Comparison of ENCODE assay signal across 8 cellular contexts in genomic region chr10:80535671-80536360, GRCh38. TPM values are rescaled to one million over a fixed set of nuclear protein-coding genes. Genes with fewer than 3 reads are reported as not detected.
A peak's percentile ranks its signal among the peaks of the same experiment; 100 is the strongest.
DNase-seq lines count a peak whose midpoint lies in the region; ATAC-seq and TF ChIP-seq lines count a peak whose summit lies in the region.

No MANE protein-coding gene starts in this region.

- no peaks in the 10 kb centered on the region for H3K79me1 ChIP-seq in mesenchymal stem cell (replicated peaks; ENCODE audit: low read length, poor library complexity, severe bottlenecking)

- no peaks in the 10 kb centered on the region for H3K9me3 ChIP-seq in CD4-positive, alpha-beta memory T cell (ENCODE audit: control insufficient read depth in 1 of 2, low read length in 2 of 2)
- no peaks in the 10 kb centered on the region for H3K9me3 ChIP-seq in mesenchymal stem cell (ENCODE audit: control insufficient read depth, low read length)

- H3K23ac ChIP-seq in mesenchymal stem cell (ENCODE audit: low read length in 2 of 2): no peak overlapping the region

- no peak overlapping the region for H3K14ac ChIP-seq in mesenchymal stem cell (ENCODE audit: low read length in 2 of 2)

- H2BK15ac ChIP-seq in mesenchymal stem cell (ENCODE audit: low read depth, poor library complexity, severe bottlenecking): no peak overlapping the region

- H4K8ac ChIP-seq in mesenchymal stem cell (ENCODE audit: low read length): no peak overlapping the region

- H3K36me3 Mint-ChIP-seq in CD4-positive, alpha-beta memory T cell: peaks cover 3 to 10% of the 10 kb centered on the region in 2 donors
- peaks cover 20% of the 10 kb centered on the region for H3K36me3 Mint-ChIP-seq in WTC11

- TF ChIP-seq CTCF in WTC11 (IDR thresholded peaks at IDR 0.05) (no peak), choroid plexus epithelial cell (conservative IDR thresholded peaks at IDR 0.05; ENCODE audit: low read depth, low read length) (peak; percentile 44)

- no peak overlapping the region for H2BK120ac ChIP-seq in mesenchymal stem cell (ENCODE audit: low read depth, low read length)

- intact Hi-C loops in CD4-positive, alpha-beta memory T cell (cut with micrococcal nuclease): loop anchor here (5.0 to 10.0 kb wide), 2 partner anchors 161 to 386 kb away; no protein-coding TSS in a partner anchor

- H4K91ac ChIP-seq in mesenchymal stem cell (ENCODE audit: low read length): no peak overlapping the region

- H3K4me2 ChIP-seq in mesenchymal stem cell (ENCODE audit: low read length, poor library complexity, severe bottlenecking): no peak overlapping the region

- H3K4me1 Mint-ChIP-seq in CD4-positive, alpha-beta memory T cell: peaks cover 9 to 44% (median 31%) of the 10 kb centered on the region in 4 donors
- H3K4me1 Mint-ChIP-seq in WTC11: peaks cover 9% of the 10 kb centered on the region

- no peak overlapping the region for H3K18ac ChIP-seq in mesenchymal stem cell (ENCODE audit: low read depth in 1 of 2, low read length in 2 of 2)

- H2BK5ac ChIP-seq in mesenchymal stem cell (ENCODE audit: low read depth, low read length, poor library complexity, severe bottlenecking): no peak overlapping the region

- WGBS in mesenchymal stem cell: 71% methylated on average over 50 of the region's 50 CpGs

- peak overlapping the region; percentile 45 to 73 for H3K4me3 ChIP-seq in CD4-positive, alpha-beta memory T cell (ENCODE audit: low read length in 2 of 2)
- H3K4me3 ChIP-seq in choroid plexus epithelial cell (ENCODE audit: low read depth, low read length) (peak overlapping the region; percentile 51), mesenchymal stem cell (ENCODE audit: insufficient read depth in 1 of 2, low read depth in 1 of 2, low read length in 2 of 2) (peak overlapping the region in 1 of 2 experiments; percentile 70)

- H3K36me3 ChIP-seq in CD4-positive, alpha-beta memory T cell (ENCODE audit: insufficient read depth, low read length): no peaks in the 10 kb centered on the region
- H3K36me3 ChIP-seq in mesenchymal stem cell (ENCODE audit: control insufficient read depth in 1 of 2, insufficient read depth in 2 of 2, low read depth in 1 of 2, low read length in 2 of 2): no peaks in the 10 kb centered on the region

- ATAC-seq in GM19463 (IDR thresholded peaks at IDR 0.05; ENCODE audit: unreplicated experiment) (peak; percentile 77), WTC11 (peak; percentile 87)

- no peak overlapping the region for H2AK5ac ChIP-seq in mesenchymal stem cell (ENCODE audit: low read length, severe bottlenecking)

- H3K4me1 ChIP-seq in CD4-positive, alpha-beta memory T cell (ENCODE audit: insufficient read depth, low read length): peaks cover 26% of the 10 kb centered on the region
- no peaks in the 10 kb centered on the region for H3K4me1 ChIP-seq in mesenchymal stem cell (ENCODE audit: control insufficient read depth, insufficient read depth, low read depth, low read length)

- no peaks in the 10 kb centered on the region for H3K27me3 ChIP-seq in CD4-positive, alpha-beta memory T cell (ENCODE audit: insufficient read depth, low read length)
- H3K27me3 ChIP-seq in mesenchymal stem cell (ENCODE audit: control insufficient read depth in 1 of 2, insufficient read depth in 1 of 2, low read length in 2 of 2): peaks cover 7 to 8% of the 10 kb centered on the region in 2 experiments

- H3K27ac ChIP-seq in CD4-positive, alpha-beta memory T cell (ENCODE audit: low read depth, low read length): peak overlapping the region; percentile 87
- no peak overlapping the region for H3K27ac ChIP-seq in mesenchymal stem cell (ENCODE audit: low read length, poor library complexity, severe bottlenecking)

- peak overlapping the region; percentile 84 to 96 (median 92) for H3K4me3 Mint-ChIP-seq in CD4-positive, alpha-beta memory T cell
- H3K4me3 Mint-ChIP-seq in WTC11: no peak overlapping the region

- CTCF ChIA-PET in CD4-positive, alpha-beta memory T cell (lab: Charles Lee; ENCODE audit: partially characterized antibody): interaction anchor here (0.5 to 1.7 kb wide), 9 partner anchors 10 to 158 kb away, joined by 3 to 9 read pairs (median 4); no protein-coding TSS in a partner anchor
- CTCF ChIA-PET in WTC11 (lab: Charles Lee): interaction anchor here (0.6 to 2.4 kb wide), 4 partner anchors 14 to 128 kb away, joined by 3 to 10 read pairs (median 3); no protein-coding TSS in a partner anchor

- H3K27ac Mint-ChIP-seq in CD4-positive, alpha-beta memory T cell: peak overlapping the region; percentile 93 to 99 (median 98)
- H3K27ac Mint-ChIP-seq in WTC11: no peak overlapping the region

- peaks cover 0 to 2% (median 0%) of the 10 kb centered on the region in 8 donors for H3K9me3 Mint-ChIP-seq in CD4-positive, alpha-beta memory T cell
- H3K9me3 Mint-ChIP-seq in WTC11: peaks cover 3% of the 10 kb centered on the region; the same call in 1 of the 2 replicates

- POLR2A ChIA-PET in CD4-positive, alpha-beta memory T cell (lab: Charles Lee; ENCODE audit: partially characterized antibody): interaction anchor here (0.7 to 1.6 kb wide), 8 partner anchors 25 to 348 kb away, joined by 3 to 7 read pairs (median 4); partner anchors contain the start of gene PRXL2A
- POLR2A ChIA-PET in WTC11 (lab: Charles Lee): no interaction called here

- no peak overlapping the region for H2BK12ac ChIP-seq in mesenchymal stem cell (ENCODE audit: low read length in 2 of 2)

- H2AFZ ChIP-seq in mesenchymal stem cell (ENCODE audit: low read depth, low read length): no peak overlapping the region

- no peaks in the 10 kb centered on the region for H3K27me3 Mint-ChIP-seq in CD4-positive, alpha-beta memory T cell
- H3K27me3 Mint-ChIP-seq in WTC11 (ENCODE audit: low read depth): peaks cover 3% of the 10 kb centered on the region; the same call in 1 of the 2 replicates

- no peak overlapping the region for H3K4ac ChIP-seq in mesenchymal stem cell (ENCODE audit: low read depth in 1 of 2, low read length in 2 of 2)

- H3K9ac ChIP-seq in mesenchymal stem cell (ENCODE audit: low read length): peak overlapping the region; percentile 82

- DNase-seq in CD4-positive, alpha-beta memory T cell: peak; percentile 66 to 82 (median 78)
- peak in 58 of 76 experiments; percentile 4 to 65 (median 44) for DNase-seq in HUDEP-2 (lab: John Stamatoyannopoulos, UW; ENCODE audit: unreplicated experiment in 76 of 76)
- peak; percentile 49 for DNase-seq in WTC11 (ENCODE audit: low spot score)
- peak; percentile 44 for DNase-seq in choroid plexus epithelial cell (ENCODE audit: low read depth)
- DNase-seq in mesenchymal stem cell: no peak
- peak; percentile 51 to 53 for DNase-seq in stimulated activated CD8-positive, alpha-beta memory T cell treated with anti-CD3 and anti-CD28 coated beads, Interleukin-4, amount 100 ng/mL, for 4 hours (ENCODE audit: low read depth in 2 of 2, low spot score in 1 of 2)
- no peak for DNase-seq in EL

TF ChIP-seq in WTC11, 78 proteins besides CTCF, POLR2A, EP300 and RAD21 (continues in another document):
- TF ChIP-seq EMX1 (CRISPR knock-in tag; IDR thresholded peaks at IDR 0.05) (no peak), ZNF512 (CRISPR knock-in tag; IDR thresholded peaks at IDR 0.05; ENCODE audit: borderline replicate concordance) (no peak), SP1 (CRISPR knock-in tag; conservative IDR thresholded peaks at IDR 0.05) (no peak), ATF1 (CRISPR knock-in tag; IDR thresholded peaks at IDR 0.05) (no peak), ZNF138 (CRISPR knock-in tag; conservative IDR thresholded peaks at IDR 0.05) (no peak), ZMAT4 (CRISPR knock-in tag; IDR thresholded peaks at IDR 0.05) (no peak), ATF6 (CRISPR knock-in tag; IDR thresholded peaks at IDR 0.05) (no peak), SMAD3 (CRISPR knock-in tag; IDR thresholded peaks at IDR 0.05; ENCODE audit: borderline replicate concordance) (no peak), ZNF232 (CRISPR knock-in tag; IDR thresholded peaks at IDR 0.05) (no peak), CBFB (CRISPR knock-in tag; IDR thresholded peaks at IDR 0.05; ENCODE audit: low read depth) (no peak), ZNF219 (CRISPR knock-in tag; IDR thresholded peaks at IDR 0.05; ENCODE audit: borderline replicate concordance) (no peak)

RNA-seq across cellular contexts. Expression of gene SH2D4B, which starts 1.9 kb away (rescaled TPM):
- total RNA-seq in CD4-positive, alpha-beta memory T cell: under 1 TPM; 0.17 TPM
- not detected for polyA plus RNA-seq in CD4-positive, alpha-beta memory T cell
- total RNA-seq in WTC11 (2021): 0.04 to 0.09 TPM in 2 of 3 replicates, not detected in the other
- polyA plus RNA-seq in mesenchymal stem cell (2013, experiment 1 of 2): not detected
- polyA plus RNA-seq in mesenchymal stem cell (2013, experiment 2 of 2): 0.01 TPM

Comparison
In these comparisons a context has a peak if more than half of its experiments do, and no peak if none do; other contexts are left out.
1. DNase-seq: peak in CD4-positive, alpha-beta memory T cell (5 of 5), HUDEP-2 (58 of 76), WTC11 (single experiment), choroid plexus epithelial cell (single experiment) and stimulated activated CD8-positive, alpha-beta memory T cell treated with anti-CD3 and anti-CD28 coated beads, Interleukin-4, amount 100 ng/mL, for 4 hours (2 of 2); none in mesenchymal stem cell (single experiment) and EL (single experiment).